ENCODE assay signal across 6 cellular contexts in genomic region chr11:316031-316701, GRCh38. TPM values are rescaled to one million over a fixed set of nuclear protein-coding genes. Genes with fewer than 3 reads are reported as not detected.
DNase-seq lines count a peak whose midpoint lies in the region; ATAC-seq and TF ChIP-seq lines count a peak whose summit lies in the region.

No MANE protein-coding gene starts in this region.

- POLR2A ChIA-PET in CD8-positive, alpha-beta T cell (lab: Charles Lee) = interaction anchor here (0.6 to 4.0 kb wide), 18 partner anchors 8 to 503 kb away, joined by 3 to 24 read pairs (median 6); partner anchors contain the start of genes BET1L, PGGHG and RIC8A
- POLR2A ChIA-PET in activated naive CD8-positive, alpha-beta T cell treated with anti-CD3 and anti-CD28 coated beads, Interleukin-2, amount 10 ng/mL, durations not matched to agents 7 days and 5 days (lab: Charles Lee) = interaction anchor here (0.6 to 7.2 kb wide), 28 partner anchors 7 to 260 kb away, joined by 3 to 200 read pairs (median 6); partner anchors contain the start of genes BET1L, HRAS, IFITM2 and IFITM5

- peaks cover 32% of the 10 kb centered on the region for H3K36me3 Mint-ChIP-seq in CD8-positive, alpha-beta T cell
- H3K36me3 Mint-ChIP-seq in activated naive CD8-positive, alpha-beta T cell treated with anti-CD3 and anti-CD28 coated beads, Interleukin-2, amount 10 ng/mL, durations not matched to agents 7 days and 5 days = peaks cover 48% of the 10 kb centered on the region
- no peaks in the 10 kb centered on the region for H3K36me3 Mint-ChIP-seq in mesothelial cell of epicardium

- peak overlapping the region; percentile 97 for H3K4me3 ChIP-seq in CD8-positive, alpha-beta T cell (ENCODE audit: low read depth, low read length)

- intact Hi-C loops in CD8-positive, alpha-beta T cell (cut with DNase I, micrococcal nuclease) = loop anchor here in 1 of 2 experiments (1.0 to 2.0 kb wide), 2 partner anchors 27 to 39 kb away; partner anchors contain the start of gene PGGHG

- ATAC-seq in CD8-positive, alpha-beta T cell = no peak
- no peak for ATAC-seq in activated naive CD8-positive, alpha-beta T cell treated with anti-CD3 and anti-CD28 coated beads, Interleukin-2, amount 10 ng/mL, durations not matched to agents 7 days and 5 days (ENCODE audit: low read depth)

- H3K27ac Mint-ChIP-seq in CD8-positive, alpha-beta T cell = peak overlapping the region; percentile 97
- H3K27ac Mint-ChIP-seq in activated naive CD8-positive, alpha-beta T cell treated with anti-CD3 and anti-CD28 coated beads, Interleukin-2, amount 10 ng/mL, durations not matched to agents 7 days and 5 days = peak overlapping the region; percentile 97
- no peak overlapping the region for H3K27ac Mint-ChIP-seq in mesothelial cell of epicardium

- peak overlapping the region; percentile 90 for H3K4me3 Mint-ChIP-seq in CD8-positive, alpha-beta T cell
- peak overlapping the region; percentile 97 for H3K4me3 Mint-ChIP-seq in activated naive CD8-positive, alpha-beta T cell treated with anti-CD3 and anti-CD28 coated beads, Interleukin-2, amount 10 ng/mL, durations not matched to agents 7 days and 5 days
- H3K4me3 Mint-ChIP-seq in mesothelial cell of epicardium = peak overlapping the region; percentile 64

- H3K9me3 Mint-ChIP-seq in CD8-positive, alpha-beta T cell = no peaks in the 10 kb centered on the region
- no peaks in the 10 kb centered on the region for H3K9me3 Mint-ChIP-seq in activated naive CD8-positive, alpha-beta T cell treated with anti-CD3 and anti-CD28 coated beads, Interleukin-2, amount 10 ng/mL, durations not matched to agents 7 days and 5 days
- H3K9me3 Mint-ChIP-seq in mesothelial cell of epicardium = no peaks in the 10 kb centered on the region

- peak overlapping the region; percentile 88 for H3K27ac ChIP-seq in CD8-positive, alpha-beta T cell (ENCODE audit: low read depth, low read length)

- H3K4me1 Mint-ChIP-seq in CD8-positive, alpha-beta T cell (ENCODE audit: low read depth) = peaks cover 50% of the 10 kb centered on the region
- peaks cover 29% of the 10 kb centered on the region for H3K4me1 Mint-ChIP-seq in activated naive CD8-positive, alpha-beta T cell treated with anti-CD3 and anti-CD28 coated beads, Interleukin-2, amount 10 ng/mL, durations not matched to agents 7 days and 5 days
- peaks cover 60% of the 10 kb centered on the region for H3K4me1 Mint-ChIP-seq in mesothelial cell of epicardium

- H3K4me1 ChIP-seq in CD8-positive, alpha-beta T cell (ENCODE audit: insufficient read depth, low read length) = peaks cover 15% of the 10 kb centered on the region

- H3K27me3 ChIP-seq in CD8-positive, alpha-beta T cell (ENCODE audit: insufficient read depth, low read length) = no peaks in the 10 kb centered on the region

- H3K27me3 Mint-ChIP-seq in CD8-positive, alpha-beta T cell (ENCODE audit: low read depth) = no peaks in the 10 kb centered on the region
- no peaks in the 10 kb centered on the region for H3K27me3 Mint-ChIP-seq in activated naive CD8-positive, alpha-beta T cell treated with anti-CD3 and anti-CD28 coated beads, Interleukin-2, amount 10 ng/mL, durations not matched to agents 7 days and 5 days
- peaks cover 19% of the 10 kb centered on the region for H3K27me3 Mint-ChIP-seq in mesothelial cell of epicardium (ENCODE audit: low read depth)

- CTCF ChIA-PET in CD8-positive, alpha-beta T cell (lab: Charles Lee) = interaction anchor here (0.5 to 4.0 kb wide), 19 partner anchors 8 to 154 kb away, joined by 3 to 45 read pairs (median 4); partner anchors contain the start of genes IFITM2, NLRP6, PGGHG and PTDSS2

- no peak for TF ChIP-seq CTCF in CD8-positive, alpha-beta T cell (IDR thresholded peaks at IDR 0.05)
- no peak for TF ChIP-seq CTCF in mesothelial cell of epicardium (IDR thresholded peaks at IDR 0.05; ENCODE audit: unreplicated experiment)

- H3K36me3 ChIP-seq in CD8-positive, alpha-beta T cell (ENCODE audit: insufficient read depth, low read length) = peaks cover 16% of the 10 kb centered on the region

- H3K9me3 ChIP-seq in CD8-positive, alpha-beta T cell (ENCODE audit: low read length) = no peaks in the 10 kb centered on the region

- DNase-seq in CD8-positive, alpha-beta T cell = peak in 4 of 7 experiments; percentile 32 to 71 (median 40)
- DNase-seq in activated naive CD8-positive, alpha-beta T cell treated with anti-CD3 and anti-CD28 coated beads, Interleukin-2, amount 10 ng/mL, durations not matched to agents 7 days and 5 days = peak; percentile 78
- DNase-seq in mesothelial cell of epicardium (ENCODE audit: low spot score in 2 of 2, unreplicated experiment in 2 of 2) = no peak
- no peak for DNase-seq in DMS79 (lab: John Stamatoyannopoulos, UW)
- no peak for DNase-seq in LoVo (ENCODE audit: low spot score)
- DNase-seq in T-helper 9 cell = no peak

RNA-seq across cellular contexts. Expression of gene IFITM1, which starts 2.3 kb away (rescaled TPM):
- 100 to 1,000 TPM; 223 to 251 TPM for total RNA-seq in CD8-positive, alpha-beta T cell
- total RNA-seq in activated naive CD8-positive, alpha-beta T cell treated with anti-CD3 and anti-CD28 coated beads, Interleukin-2, amount 10 ng/mL, durations not matched to agents 7 days and 5 days = 1,000 to 10,000 TPM; 1,182 to 1,374 TPM
- total RNA-seq in mesothelial cell of epicardium = 120 to 128 TPM (median 122 TPM) in 3 replicates

RNA-seq across cellular contexts. Expression of gene IFITM3, which starts 4.5 kb away (rescaled TPM):
- total RNA-seq in CD8-positive, alpha-beta T cell = 1 to 10 TPM; 6.3 to 7.1 TPM
- total RNA-seq in activated naive CD8-positive, alpha-beta T cell treated with anti-CD3 and anti-CD28 coated beads, Interleukin-2, amount 10 ng/mL, durations not matched to agents 7 days and 5 days = 100 to 1,000 TPM; 258 to 267 TPM
- total RNA-seq in mesothelial cell of epicardium = 540 to 561 TPM (median 547 TPM) in 3 replicates

RNA-seq across cellular contexts. Expression of gene IFITM2, which starts 8.6 kb away (rescaled TPM):
- 100 to 1,000 TPM; 283 to 295 TPM for total RNA-seq in CD8-positive, alpha-beta T cell
- total RNA-seq in activated naive CD8-positive, alpha-beta T cell treated with anti-CD3 and anti-CD28 coated beads, Interleukin-2, amount 10 ng/mL, durations not matched to agents 7 days and 5 days = 1,000 to 10,000 TPM; 1,890 to 1,949 TPM
- 208 to 224 TPM (median 210 TPM) in 3 replicates for total RNA-seq in mesothelial cell of epicardium

RNA-seq across cellular contexts. Expression of gene IFITM5, which starts 16.8 kb away (rescaled TPM):
- total RNA-seq in CD8-positive, alpha-beta T cell = not detected
- total RNA-seq in activated naive CD8-positive, alpha-beta T cell treated with anti-CD3 and anti-CD28 coated beads, Interleukin-2, amount 10 ng/mL, durations not matched to agents 7 days and 5 days = not detected
- total RNA-seq in mesothelial cell of epicardium = not detected in 3 replicates

RNA-seq across cellular contexts. Expression of gene PGGHG, which starts 27.2 kb away (rescaled TPM):
- 100 to 1,000 TPM; 902 to 919 TPM for total RNA-seq in CD8-positive, alpha-beta T cell
- total RNA-seq in activated naive CD8-positive, alpha-beta T cell treated with anti-CD3 and anti-CD28 coated beads, Interleukin-2, amount 10 ng/mL, durations not matched to agents 7 days and 5 days = 100 to 1,000 TPM; 641 to 664 TPM
- total RNA-seq in mesothelial cell of epicardium = 101 to 109 TPM (median 103 TPM) in 3 replicates

Comparison
In these comparisons a context has a peak if more than half of its experiments do, and no peak if none do; other contexts are left out.
1. DNase-seq: peak in CD8-positive, alpha-beta T cell (4 of 7) and activated naive CD8-positive, alpha-beta T cell treated with anti-CD3 and anti-CD28 coated beads, Interleukin-2, amount 10 ng/mL, durations not matched to agents 7 days and 5 days (single experiment); none in mesothelial cell of epicardium (0 of 2), DMS79 (single experiment), LoVo (single experiment) and T-helper 9 cell (single experiment).
2. RNA of gene IFITM3, which starts 4.5 kb away (total RNA-seq): 540 to 561 TPM in mesothelial cell of epicardium and 258 to 267 TPM in activated naive CD8-positive, alpha-beta T cell treated with anti-CD3 and anti-CD28 coated beads, Interleukin-2, amount 10 ng/mL, durations not matched to agents 7 days and 5 days; 6.3 to 7.1 TPM in CD8-positive, alpha-beta T cell; every median in the first group is over 10 times any median in the second.
3. Peak in every context shown above with its lines, with median percentiles within 50 percentile points of each other: H3K4me3 Mint-ChIP-seq.